ENCODE assay signal across 11 cellular contexts in genomic region chr22:17672417-17672991, GRCh38. TPM values are rescaled to one million over a fixed set of nuclear protein-coding genes. Genes with fewer than 3 reads are reported as not detected.
DNase-seq lines count a peak whose midpoint lies in the region; ATAC-seq and TF ChIP-seq lines count a peak whose summit lies in the region.
"Had no signal": no experiment of that assay in that cellular context is flagged by ENCODE, and none has a peak within 500 bp of the region (broad histone marks: within the 10 kb centered on the region; RNA-seq: fewer than 3 reads in every experiment).

No MANE protein-coding gene starts in this region.

- H3K9me3 Mint-ChIP-seq in endodermal cell (no peaks in the 10 kb centered on the region), T-cell (no peaks in the 10 kb centered on the region)

- peaks cover 16% of the 10 kb centered on the region for H3K36me3 ChIP-seq in endodermal cell (ENCODE audit: control insufficient read depth, insufficient read depth, low read length)
- H3K36me3 ChIP-seq: thoracic aorta had no signal

- H3K36me3 Mint-ChIP-seq in endodermal cell (ENCODE audit: low read depth) (peaks cover 26% of the 10 kb centered on the region), T-cell (peaks cover 17% of the 10 kb centered on the region)

- POLR2A ChIA-PET in T-cell (lab: Charles Lee): no interaction called here

- H3K4me3 Mint-ChIP-seq in endodermal cell (no peak overlapping the region), T-cell (no peak overlapping the region)

- no peak overlapping the region for H3K27ac Mint-ChIP-seq in endodermal cell
- no peak overlapping the region for H3K27ac Mint-ChIP-seq in T-cell

- H3K4me3 ChIP-seq in endodermal cell (ENCODE audit: low read length): no peak overlapping the region
- H3K4me3 ChIP-seq: thoracic aorta had no signal

- no peaks in the 10 kb centered on the region for H3K4me1 Mint-ChIP-seq in endodermal cell
- peaks cover 14 to 24% (median 16%) of the 10 kb centered on the region in 3 donors for H3K4me1 Mint-ChIP-seq in T-cell

- 93% methylated on average over 2 of the region's 2 CpGs; no CpG with 5 or more reads in 1 of the 2 experiments for WGBS in endodermal cell (ENCODE audit: insufficient coverage in 1 of 2, insufficient read length in 1 of 2), 2 experiments

- peak; percentile 46 for DNase-seq in EH (ENCODE audit: low read depth)
- DNase-seq in OCI-M1 (lab: John Stamatoyannopoulos, UW): peak; percentile 76
- DNase-seq in endodermal cell: no peak
- peak; percentile 89 for DNase-seq in retina
- DNase-seq in T-cell: no peak
- no peak for DNase-seq in ecto neural progenitor cell (ENCODE audit: low spot score)
- DNase-seq: activated effector memory CD4-positive, alpha-beta T cell treated with anti-CD3 and anti-CD28 coated beads, Interleukin-2, amount 50 U/mL, for 16 hours; NCI-H510A had no signal

- no peak overlapping the region for H3K9ac ChIP-seq in endodermal cell (ENCODE audit: extremely low read depth, low read length, poor library complexity, severe bottlenecking)

- CTCF ChIA-PET in T-cell (lab: Charles Lee): no interaction called here

- ATAC-seq in GM18907 (IDR thresholded peaks at IDR 0.05; ENCODE audit: unreplicated experiment) (no peak), T-cell (replicated peaks in 1 of 4) (no peak)
- ATAC-seq: left lobe of liver had no signal

- H3K27me3 Mint-ChIP-seq in endodermal cell (ENCODE audit: insufficient read depth) (no peaks in the 10 kb centered on the region), T-cell (no peaks in the 10 kb centered on the region)

- TF ChIP-seq CTCF in endodermal cell (conservative IDR thresholded peaks at IDR 0.05): no peak

- no peaks in the 10 kb centered on the region for H3K9me3 ChIP-seq in endodermal cell (ENCODE audit: control insufficient read depth, low read length)
- H3K9me3 ChIP-seq: thoracic aorta had no signal

- no peaks in the 10 kb centered on the region for H3K4me1 ChIP-seq in endodermal cell (ENCODE audit: control insufficient read depth, insufficient read depth, low read length)

- H3K27ac ChIP-seq in endodermal cell (ENCODE audit: low read depth, low read length): peak overlapping the region; percentile 52
- H3K27ac ChIP-seq: thoracic aorta had no signal

- H3K27me3 ChIP-seq in endodermal cell (ENCODE audit: control insufficient read depth, insufficient read depth, low read length, poor library complexity, severe bottlenecking): no peaks in the 10 kb centered on the region

RNA-seq across cellular contexts. Expression of gene BCL2L13, which starts 33.9 kb away (rescaled TPM):
- 10 to 100 TPM; 37.5 to 44.2 TPM for total RNA-seq in endodermal cell
- polyA plus RNA-seq in endodermal cell (2013, experiment 1 of 2): 41.3 TPM
- 36.1 TPM for polyA plus RNA-seq in endodermal cell (2013, experiment 2 of 2)
- total RNA-seq in T-cell: 10 to 100 TPM; 22.5 to 32.9 (median 31.4) TPM

RNA-seq across cellular contexts. Expression of gene ATP6V1E1, which starts 44.0 kb away (rescaled TPM):
- total RNA-seq in endodermal cell (100 to 1,000 TPM; 129 to 144 TPM), T-cell (10 to 100 TPM; 58.1 to 73.7 (median 70.8) TPM)
- 88.4 TPM for polyA plus RNA-seq in endodermal cell (2013, experiment 1 of 2)
- polyA plus RNA-seq in endodermal cell (2013, experiment 2 of 2): 90.0 TPM

Comparison
In these comparisons a context has a peak if more than half of its experiments do, and no peak if none do; other contexts are left out.
1. DNase-seq: peak in EH (single experiment), OCI-M1 (single experiment) and retina (single experiment); none in endodermal cell (single experiment), T-cell (0 of 34) and ecto neural progenitor cell (single experiment).